31 cellular contexts compared by ENCODE assay signal in genomic region chr6:62262283-62262682, GRCh38. TPM values are rescaled to one million over a fixed set of nuclear protein-coding genes. Genes with fewer than 3 reads are reported as not detected.
"Had no signal": no experiment of that assay in that cellular context is flagged by ENCODE, and none has a peak within 500 bp of the region (broad histone marks: within the 10 kb centered on the region; RNA-seq: fewer than 3 reads in every experiment).

No MANE protein-coding gene starts in this region.

- H3K4me3 Mint-ChIP-seq: mesothelial cell of epicardium, naive B cell had no signal

- H3K27ac Mint-ChIP-seq: mesothelial cell of epicardium, naive B cell had no signal

- H3K36me3 Mint-ChIP-seq: mesothelial cell of epicardium, naive B cell had no signal

- H3K9me3 Mint-ChIP-seq: mesothelial cell of epicardium, naive B cell had no signal

- H3K4me3 ChIP-seq: coronary artery, dorsolateral prefrontal cortex, esophagus squamous epithelium, gastrocnemius medialis, heart right ventricle, left lung, lower lobe of right lung, mucosa of descending colon had no signal

- H3K27me3 ChIP-seq: dorsolateral prefrontal cortex, esophagus squamous epithelium, gastrocnemius medialis, heart right ventricle, left lung had no signal

- H3K27me3 Mint-ChIP-seq: naive B cell had no signal

- H3K9me3 ChIP-seq: esophagus squamous epithelium, gastrocnemius medialis, heart right ventricle, left lung, lower lobe of right lung, mucosa of descending colon had no signal

- DNase-seq: dermis blood vessel endothelial cell; dorsolateral prefrontal cortex; effector CD4-positive, alpha-beta T cell; effector memory CD4-positive, alpha-beta T cell; esophagus squamous epithelium; foreskin fibroblast; foreskin melanocyte; gastrocnemius medialis; glutamatergic neuron; head of caudate nucleus; heart right ventricle; hippocampal formation; left cardiac atrium; left lung; left ventricle myocardium superior; lower lobe of right lung; mesenchymal stem cell; mucosa of descending colon; naive B cell had no signal

- H3K27ac ChIP-seq: coronary artery, dorsolateral prefrontal cortex, esophagus squamous epithelium, gastrocnemius medialis, heart right ventricle, left lung, lower lobe of right lung had no signal

- ATAC-seq: esophagus mucosa, gastrocnemius medialis, heart right ventricle, left cardiac atrium, left lung, left ventricle myocardium superior, lower lobe of right lung, mucosa of descending colon had no signal

- H3K36me3 ChIP-seq: esophagus squamous epithelium, gastrocnemius medialis, heart right ventricle, left lung, lower lobe of right lung had no signal

- H3K4me1 ChIP-seq: esophagus squamous epithelium, gastrocnemius medialis, heart right ventricle, left lung, lower lobe of right lung had no signal

- FAIRE-seq: colon, islet of Langerhans, keratinocyte had no signal

RNA-seq across cellular contexts. Expression of gene KHDRBS2, which starts 23.7 kb away (rescaled TPM):
- total RNA-seq: dermis blood vessel endothelial cell, endothelial cell of umbilical vein, epithelial cell of proximal tubule, esophagus squamous epithelium, glomerular endothelial cell, left ventricle myocardium superior, lung microvascular endothelial cell, mesenteric fat pad, myocyte had no signal
- polyA plus RNA-seq: endothelial cell of umbilical vein, heart right ventricle, keratinocyte had no signal
